In genomic region chr7:135170223-135170997, GRCh38 we compare ENCODE assay signal across 8 cellular contexts. TPM values are rescaled to one million over a fixed set of nuclear protein-coding genes. Genes with fewer than 3 reads are reported as not detected.
DNase-seq lines count a peak whose midpoint lies in the region; ATAC-seq, FAIRE-seq and TF ChIP-seq lines count a peak whose summit lies in the region.

TSS of gene CYREN (minus strand) at chr7:135170707. CDS start at chr7:135168922, 1,785 bp downstream.

- POLR2A ChIA-PET in T-cell (lab: Charles Lee), result interaction anchor here (0.6 to 3.0 kb wide), 3 partner anchors 14 to 524 kb away, joined by 4 to 26 read pairs (median 5); partner anchors contain the start of genes BPGM (in 1 of the 2) and TMEM140 (in 1 of the 2)

- FAIRE-seq in GM12892 (lab: Jason Lieb, UNC) (peak; percentile 61), urothelium cell line (lab: Jason Lieb, UNC) (no peak)

- H3K27me3 ChIP-seq in adrenal gland (no peaks in the 10 kb centered on the region), left ventricle myocardium inferior (ENCODE audit: low read depth) (no peaks in the 10 kb centered on the region), psoas muscle (ENCODE audit: insufficient read depth in 3 of 3, low read length in 2 of 3) (no peaks in the 10 kb centered on the region)

- CTCF ChIA-PET in T-cell (lab: Charles Lee), result interaction anchor here (0.6 to 4.3 kb wide), 14 partner anchors 8 to 1891 kb away, joined by 3 to 21 read pairs (median 5); partner anchors contain the start of genes AGBL3 (in 2 of the 2), TMEM140 (in 2 of the 2) and BPGM (in 1 of the 2)

- H3K9me3 Mint-ChIP-seq in T-cell, result no peaks in the 10 kb centered on the region

- H3K36me3 ChIP-seq in adrenal gland (replicated peaks in 1 of 2) (peaks cover 0 to 31% of the 10 kb centered on the region in 2 donors), left ventricle myocardium inferior (peaks cover 26% of the 10 kb centered on the region), psoas muscle (ENCODE audit: insufficient read depth in 1 of 2, low read depth in 1 of 2) (peaks cover 0 to 40% of the 10 kb centered on the region in 2 donors)

- peaks cover 55 to 60% (median 60%) of the 10 kb centered on the region in 3 donors for H3K4me1 Mint-ChIP-seq in T-cell

- peak; percentile 54 to 82 (median 65) for TF ChIP-seq CTCF in adrenal gland (IDR thresholded peaks at IDR 0.05)
- TF ChIP-seq CTCF in left ventricle myocardium inferior (IDR thresholded peaks at IDR 0.05; ENCODE audit: borderline replicate concordance), result peak; percentile 67
- peak; percentile 52 for TF ChIP-seq CTCF in psoas muscle (IDR thresholded peaks at IDR 0.05)

- peak within 1 kb of the TSS; percentile 96 to 97 for H3K27ac Mint-ChIP-seq in T-cell

- DNase-seq in GM12892 (ENCODE audit: insufficient read length), result peak; percentile 77
- DNase-seq in NCI-H1436 treated with DMSO at 0.1 percent for 48 hours (lab: John Stamatoyannopoulos, UW), result peak; percentile 30
- DNase-seq in T-cell, result peak; percentile 71 to 92 (median 84)
- peak; percentile 95 to 97 (median 96) for DNase-seq in adrenal gland
- DNase-seq in left ventricle myocardium inferior, result peak; percentile 96
- DNase-seq in psoas muscle, result peak; percentile 96 to 98
- DNase-seq in urothelium cell line (ENCODE audit: low spot score), result peak; percentile 94

- intact Hi-C loops in adrenal gland (cut with DNase I) (loop anchor here in 1 of 2 donors (10.0 kb wide), 1 partner anchor 476 kb away; no protein-coding TSS in a partner anchor), left ventricle myocardium inferior (cut with micrococcal nuclease) (loop anchor here (10.0 kb wide), 1 partner anchor 186 kb away; the partner anchor contains the start of gene AGBL3), psoas muscle (cut with DNase I) (loop anchor here in 1 of 2 donors (10.0 kb wide), 1 partner anchor 496 kb away; no protein-coding TSS in a partner anchor)

- H3K4me1 ChIP-seq in adrenal gland (replicated peaks in 1 of 2) (peaks cover 0 to 30% of the 10 kb centered on the region in 2 donors), left ventricle myocardium inferior (peaks cover 55% of the 10 kb centered on the region), psoas muscle (peaks cover 35% of the 10 kb centered on the region)

- H3K36me3 Mint-ChIP-seq in T-cell, result peaks cover 30% of the 10 kb centered on the region

- H3K4me3 ChIP-seq in adrenal gland, result peak within 1 kb of the TSS; percentile 5 to 78 (median 56)
- H3K4me3 ChIP-seq in left ventricle myocardium inferior, result peak within 1 kb of the TSS; percentile 90
- peak within 1 kb of the TSS; percentile 97 for H3K4me3 ChIP-seq in psoas muscle

- H3K9me3 ChIP-seq in adrenal gland (replicated peaks in 1 of 3) (no peaks in the 10 kb centered on the region), left ventricle myocardium inferior (replicated peaks) (no peaks in the 10 kb centered on the region), psoas muscle (no peaks in the 10 kb centered on the region)

- ATAC-seq in HG02852 (IDR thresholded peaks at IDR 0.05; ENCODE audit: unreplicated experiment), result peak; percentile 67
- peak; percentile 83 to 85 (median 84) for ATAC-seq in T-cell (replicated peaks in 1 of 4)
- peak; percentile 82 to 91 (median 84) for ATAC-seq in psoas muscle

- no peaks in the 10 kb centered on the region for H3K27me3 Mint-ChIP-seq in T-cell

- peak within 1 kb of the TSS; percentile 85 to 89 (median 85) for H3K4me3 Mint-ChIP-seq in T-cell

- WGBS in adrenal gland, 4 donors, result 0% methylated on average over 21 to 85 of the region's 85 CpGs
- WGBS in psoas muscle, 3 donors, result 0 to 1% (median 1%) methylated on average over 63 to 85 of the region's 85 CpGs

- TF ChIP-seq POLR2A in GM12892 (IDR thresholded peaks at IDR 0.05; ENCODE audit: low read depth, low read length) (peak; percentile 72), adrenal gland (IDR thresholded peaks at IDR 0.05) (peak; percentile 34 to 83)

- H3K27ac ChIP-seq in adrenal gland (peak within 1 kb of the TSS; percentile 77 to 97 (median 91)), left ventricle myocardium inferior (replicated peaks) (peak within 1 kb of the TSS; percentile 99), psoas muscle (peak within 1 kb of the TSS; percentile 100)

RNA-seq across cellular contexts. Expression of gene CYREN, which starts in this region (rescaled TPM):
- 56.2 TPM for polyA plus RNA-seq in GM12892 (2012; ENCODE audit: missing spikeins)
- total RNA-seq in T-cell (10 to 100 TPM; 24.3 to 46.4 (median 44.6) TPM), adrenal gland (10 to 100 TPM; 35.0 to 66.2 (median 51.4) TPM), left ventricle myocardium inferior (29.8 TPM), psoas muscle (10 to 100 TPM; 20.6 to 29.4 (median 25.3) TPM)
- polyA plus RNA-seq in adrenal gland (10 to 100 TPM; 33.1 to 45.8 (median 42.3) TPM), psoas muscle (10 to 100 TPM; 25.0 to 61.2 (median 46.3) TPM)

Comparison
In these comparisons a context has a peak if more than half of its experiments do, and no peak if none do; other contexts are left out.
1. Peak in every context shown above with its lines: DNase-seq, ATAC-seq, H3K4me3 ChIP-seq and H3K27ac ChIP-seq.
2. DNase-seq: peak in every context shown above with its lines; median percentile 97 in psoas muscle; 96 in adrenal gland; 96 in left ventricle myocardium inferior; 94 in urothelium cell line; 84 in T-cell; 77 in GM12892; 30 in NCI-H1436 treated with DMSO at 0.1 percent for 48 hours.